In the genomic region with DNA sequence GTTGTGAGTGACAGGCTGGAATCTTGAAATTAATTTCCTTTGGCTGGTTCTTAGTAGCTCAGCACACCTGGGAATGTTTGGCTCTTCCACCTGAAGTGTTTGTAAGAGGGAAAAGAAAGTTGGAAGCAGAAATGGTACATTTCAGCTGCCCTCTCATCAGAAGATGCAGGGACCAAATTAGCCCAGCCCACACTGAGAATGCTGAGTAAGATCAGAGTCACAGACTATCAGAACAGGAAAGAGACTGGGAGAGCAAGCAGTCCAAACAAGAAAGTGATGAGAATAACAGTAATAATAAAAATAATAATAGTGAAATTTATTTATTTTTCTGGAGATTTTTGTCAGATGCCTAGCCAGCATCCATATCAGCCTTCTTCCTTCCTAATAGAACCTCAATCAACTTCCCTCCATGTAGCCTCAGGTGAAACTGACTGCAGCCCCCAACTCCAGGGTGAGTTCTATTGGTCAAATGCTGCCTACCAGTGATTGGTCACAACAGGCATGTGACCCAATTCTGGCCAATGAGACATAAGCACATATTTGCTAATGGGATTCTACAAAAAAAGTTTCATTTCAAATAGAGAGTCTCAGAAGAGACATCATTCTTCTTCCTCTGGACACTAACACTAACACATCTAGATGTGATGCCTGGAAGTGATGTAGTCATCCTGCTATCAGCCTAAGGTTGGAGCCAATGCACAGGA, we compare ENCODE assay signal across 1 cellular context.
TF ChIP-seq lines count a peak whose summit lies in the region.

No MANE protein-coding gene starts in this region.

TF ChIP-seq in IMR-90, 13 proteins besides CTCF, POLR2A, EP300 and RAD21:
- TF ChIP-seq, protein P1, sequence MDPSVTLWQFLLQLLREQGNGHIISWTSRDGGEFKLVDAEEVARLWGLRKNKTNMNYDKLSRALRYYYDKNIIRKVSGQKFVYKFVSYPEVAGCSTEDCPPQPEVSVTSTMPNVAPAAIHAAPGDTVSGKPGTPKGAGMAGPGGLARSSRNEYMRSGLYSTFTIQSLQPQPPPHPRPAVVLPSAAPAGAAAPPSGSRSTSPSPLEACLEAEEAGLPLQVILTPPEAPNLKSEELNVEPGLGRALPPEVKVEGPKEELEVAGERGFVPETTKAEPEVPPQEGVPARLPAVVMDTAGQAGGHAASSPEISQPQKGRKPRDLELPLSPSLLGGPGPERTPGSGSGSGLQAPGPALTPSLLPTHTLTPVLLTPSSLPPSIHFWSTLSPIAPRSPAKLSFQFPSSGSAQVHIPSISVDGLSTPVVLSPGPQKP (IDR thresholded peaks at IDR 0.05; ENCODE audit: borderline replicate concordance, low read depth, low read length): no peak
- TF ChIP-seq USF2 (IDR thresholded peaks at IDR 0.05; ENCODE audit: low read depth, low read length) (peak; percentile 65), MAFK (IDR thresholded peaks at IDR 0.05; ENCODE audit: low read depth, low read length) (peak; percentile 24; the same call in 1 of the 2 replicates)
